ENCODE assay signal across 17 cellular contexts in the genomic region with DNA sequence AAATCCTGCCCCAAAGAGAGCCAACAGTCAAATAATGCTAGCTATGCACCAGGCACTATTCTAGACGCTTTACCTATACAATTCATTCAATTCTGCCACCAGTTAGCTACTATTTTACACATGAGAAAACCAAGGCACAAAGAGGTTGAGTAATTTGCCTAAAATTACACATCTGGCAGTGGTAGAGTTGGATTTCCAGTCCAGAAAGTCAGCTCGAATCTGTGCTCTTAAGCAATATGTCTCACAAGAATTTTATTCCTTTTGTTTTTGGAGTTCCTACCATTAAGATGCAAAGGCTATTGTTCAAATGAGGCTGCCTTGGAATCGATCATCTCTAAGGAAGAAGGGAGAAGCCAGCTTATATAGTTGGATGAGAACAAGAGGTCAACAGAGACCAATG.
DNase-seq lines count a peak whose midpoint lies in the region; ATAC-seq and TF ChIP-seq lines count a peak whose summit lies in the region.
"Had no signal": no experiment of that assay in that cellular context is flagged by ENCODE, and none has a peak within 500 bp of the region (broad histone marks: within the 10 kb centered on the region; RNA-seq: fewer than 3 reads in every experiment).

No MANE protein-coding gene starts in this region.

- peak; percentile 12 for DNase-seq in GM23248
- DNase-seq in NCI-H69 (lab: John Stamatoyannopoulos, UW): peak; percentile 30
- peak; percentile 45 for DNase-seq in fibroblast of gingiva (ENCODE audit: low read depth)
- no peak for DNase-seq in osteoblast (ENCODE audit: insufficient read length, low spot score, missing footprints)
- no peak for DNase-seq in stimulated activated CD4-positive, alpha-beta T cell treated with anti-CD3 and anti-CD28 coated beads, Interleukin-12 subunit alpha, Interleukin-12 subunit beta, amount 100 ng/mL, for 4 hours
- DNase-seq in nephron progenitor cell: no peak
- DNase-seq: ACHN; Calu3; CD8-positive, alpha-beta memory T cell; DMS153; Karpas-422; MV-4-11; NCI-H2171; NCI-H345; OCI-M1 had no signal

- H3K36me3 ChIP-seq in GM23248 (ENCODE audit: low read depth) (no peaks in the 10 kb centered on the region), osteoblast (ENCODE audit: insufficient read depth, low read length) (no peaks in the 10 kb centered on the region)

- TF ChIP-seq CTCF in osteoblast (IDR thresholded peaks at IDR 0.05; ENCODE audit: extremely low read depth, low read depth, low read length) (no peak), nephron progenitor cell (IDR thresholded peaks at IDR 0.05) (no peak)

- H3K27me3 Mint-ChIP-seq in nephron progenitor cell (ENCODE audit: low read depth, poor library complexity): no peaks in the 10 kb centered on the region
- H3K27me3 Mint-ChIP-seq: CD8-positive, alpha-beta memory T cell had no signal

- H3K79me2 ChIP-seq in GM23248 (ENCODE audit: insufficient read depth) (no peaks in the 10 kb centered on the region), osteoblast (ENCODE audit: insufficient read depth, low read length) (no peaks in the 10 kb centered on the region)

- H3K27ac Mint-ChIP-seq in nephron progenitor cell: no peak overlapping the region
- H3K27ac Mint-ChIP-seq: CD8-positive, alpha-beta memory T cell had no signal

- H3K9me3 ChIP-seq in GM23248 (ENCODE audit: low read depth) (no peaks in the 10 kb centered on the region), osteoblast (ENCODE audit: low read depth, low read length) (no peaks in the 10 kb centered on the region)

- 13 to 22% methylated on average over 3 of the region's 3 CpGs for WGBS in GM23248 (ENCODE audit: low coverage in 1 of 2, low lambda C conversion rate in 2 of 2, missing lambda C conversion rate in 2 of 2), 2 experiments

- H3K4me1 ChIP-seq in GM23248 (ENCODE audit: insufficient read depth) (peaks cover 5% of the 10 kb centered on the region), osteoblast (ENCODE audit: insufficient read depth, low read length) (peaks cover 3% of the 10 kb centered on the region)

- ATAC-seq in HG03095 (IDR thresholded peaks at IDR 0.05; ENCODE audit: unreplicated experiment): no peak

- in situ Hi-C loops in GM23248 (cut with MboI): no loop called here

- no peaks in the 10 kb centered on the region for H3F3A ChIP-seq in GM23248 (ENCODE audit: insufficient read depth)

- H3K9me3 Mint-ChIP-seq in nephron progenitor cell: no peaks in the 10 kb centered on the region
- H3K9me3 Mint-ChIP-seq: CD8-positive, alpha-beta memory T cell had no signal

- no peaks in the 10 kb centered on the region for H3K4me1 Mint-ChIP-seq in nephron progenitor cell
- H3K4me1 Mint-ChIP-seq: CD8-positive, alpha-beta memory T cell had no signal

- H3K36me3 Mint-ChIP-seq in nephron progenitor cell (ENCODE audit: low read depth): no peaks in the 10 kb centered on the region
- H3K36me3 Mint-ChIP-seq: CD8-positive, alpha-beta memory T cell had no signal

- H3K27me3 ChIP-seq in GM23248 (replicated peaks; ENCODE audit: insufficient read depth) (no peaks in the 10 kb centered on the region), osteoblast (ENCODE audit: insufficient read depth, low read length) (no peaks in the 10 kb centered on the region)

- H3K9ac ChIP-seq in GM23248: no peak overlapping the region

- H3K9me2 ChIP-seq in GM23248 (ENCODE audit: insufficient read depth): no peaks in the 10 kb centered on the region

- H3K27ac ChIP-seq in GM23248: no peak overlapping the region
- no peak overlapping the region for H3K27ac ChIP-seq in osteoblast (ENCODE audit: low read depth, low read length)
- H3K27ac ChIP-seq: C4-2B had no signal

- H2AFZ ChIP-seq in GM23248 (peak overlapping the region; percentile 39; the same call in 1 of the 2 replicates), osteoblast (ENCODE audit: low read length) (peak overlapping the region; percentile 72)

- no peak overlapping the region for H3K4me3 Mint-ChIP-seq in nephron progenitor cell
- H3K4me3 Mint-ChIP-seq: CD8-positive, alpha-beta memory T cell had no signal

- H3K4me2 ChIP-seq in GM23248 (ENCODE audit: unreplicated experiment) (no peak overlapping the region), osteoblast (ENCODE audit: insufficient read depth, low read length) (no peak overlapping the region)

- H3K4me3 ChIP-seq in GM23248 (no peak overlapping the region), osteoblast (ENCODE audit: insufficient read depth, low read length) (no peak overlapping the region)

- H4K20me1 ChIP-seq in GM23248 (ENCODE audit: insufficient read depth) (no peaks in the 10 kb centered on the region), osteoblast (ENCODE audit: insufficient read depth, low read length) (no peaks in the 10 kb centered on the region)

Comparison
In these comparisons a context has a peak if more than half of its experiments do, and no peak if none do; other contexts are left out.
1. DNase-seq: peak in GM23248 (single experiment), NCI-H69 (single experiment) and fibroblast of gingiva (single experiment); none in osteoblast (single experiment), stimulated activated CD4-positive, alpha-beta T cell treated with anti-CD3 and anti-CD28 coated beads, Interleukin-12 subunit alpha, Interleukin-12 subunit beta, amount 100 ng/mL, for 4 hours (single experiment) and nephron progenitor cell (single experiment).